1 cellular context compared by ENCODE assay signal in genomic region chr16:53404959-53405358, GRCh38.
TF ChIP-seq lines count a peak whose summit lies in the region.

No MANE protein-coding gene starts in this region.

TF ChIP-seq in Ishikawa, 13 proteins besides CTCF, POLR2A, EP300 and RAD21 (continued from another document):
- no peak for TF ChIP-seq EGR1 (IDR thresholded peaks at IDR 0.05)
